8 cellular contexts compared by ENCODE assay signal in the genomic region with DNA sequence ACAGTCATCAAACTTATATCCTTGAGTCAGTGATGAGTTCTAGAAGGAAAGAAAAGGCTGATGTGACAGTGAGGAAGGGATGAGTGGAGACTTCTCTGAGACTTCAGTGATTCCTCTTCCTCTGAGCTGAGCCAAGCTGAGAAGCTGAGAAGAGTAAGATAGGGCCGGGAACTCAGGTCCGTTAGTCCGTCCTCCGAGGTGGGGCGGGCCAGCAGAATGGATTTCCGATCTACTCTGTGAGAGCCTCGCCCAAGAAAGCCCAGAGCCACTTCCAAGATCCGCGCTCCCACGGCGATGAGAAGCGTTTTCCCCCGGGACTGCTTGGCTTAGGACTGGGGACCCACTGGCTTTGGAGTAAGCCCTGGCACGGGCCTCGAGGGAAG. TPM values are rescaled to one million over a fixed set of nuclear protein-coding genes. Genes with fewer than 3 reads are reported as not detected.
DNase-seq lines count a peak whose midpoint lies in the region; ATAC-seq and TF ChIP-seq lines count a peak whose summit lies in the region.
"Not testable (repeated sequence)": the region's sequence is repeated elsewhere in the genome, so short reads cannot be mapped to it uniquely, and the experiment has no call there.
"Had no signal": no experiment of that assay in that cellular context is flagged by ENCODE, and none has a peak within 500 bp of the region (broad histone marks: within the 10 kb centered on the region; RNA-seq: fewer than 3 reads in every experiment).

No MANE protein-coding gene starts in this region.

- not testable (repeated sequence) for H3K9ac ChIP-seq in iPS-20b (ENCODE audit: low read depth, low read length)

- not testable (repeated sequence) for H3K9me3 ChIP-seq in iPS-20b (ENCODE audit: insufficient read depth, low read depth, low read length); prostate gland

- WGBS in prostate gland = 0% methylated on average over 1 of the region's 15 CpGs

- not testable (repeated sequence) for H3K4me1 ChIP-seq in iPS-20b (ENCODE audit: insufficient read depth, low read length); prostate gland (replicated peaks)

- peaks cover 14% of the 10 kb centered on the region for H3K4me1 Mint-ChIP-seq in activated CD4-positive, alpha-beta T cell treated with anti-CD3 and anti-CD28 coated beads, Interleukin-2, amount 10 ng/mL, durations not matched to agents 24 days and 14 days
- peaks cover 24% of the 10 kb centered on the region for H3K4me1 Mint-ChIP-seq in dendritic cell treated with granulocyte-macrophage colony-stimulating factor and Interleukin-4, amounts not matched to agents 40 ng/mL and 50 ng/mL, for 4 days (ENCODE audit: low read depth)

- H3K4me3 ChIP-seq in iPS-20b (ENCODE audit: low read length) (peak overlapping the region; percentile 88), prostate gland (peak overlapping the region; percentile 53 to 58)

- intact Hi-C loops in activated CD4-positive, alpha-beta T cell treated with anti-CD3 and anti-CD28 coated beads, Interleukin-2, amount 10 ng/mL, durations not matched to agents 24 days and 14 days (cut with micrococcal nuclease); dendritic cell treated with granulocyte-macrophage colony-stimulating factor and Interleukin-4, amounts not matched to agents 40 ng/mL and 50 ng/mL, for 4 days (cut with micrococcal nuclease); prostate gland (cut with DNase I): not testable (repeated sequence)

- not testable (repeated sequence) for H3K27me3 Mint-ChIP-seq in activated CD4-positive, alpha-beta T cell treated with anti-CD3 and anti-CD28 coated beads, Interleukin-2, amount 10 ng/mL, durations not matched to agents 24 days and 14 days; dendritic cell treated with granulocyte-macrophage colony-stimulating factor and Interleukin-4, amounts not matched to agents 40 ng/mL and 50 ng/mL, for 4 days

- peak overlapping the region; percentile 81 for H3K27ac Mint-ChIP-seq in activated CD4-positive, alpha-beta T cell treated with anti-CD3 and anti-CD28 coated beads, Interleukin-2, amount 10 ng/mL, durations not matched to agents 24 days and 14 days
- H3K27ac Mint-ChIP-seq in dendritic cell treated with granulocyte-macrophage colony-stimulating factor and Interleukin-4, amounts not matched to agents 40 ng/mL and 50 ng/mL, for 4 days = peak overlapping the region; percentile 91

- not testable (repeated sequence) for H3K36me3 Mint-ChIP-seq in activated CD4-positive, alpha-beta T cell treated with anti-CD3 and anti-CD28 coated beads, Interleukin-2, amount 10 ng/mL, durations not matched to agents 24 days and 14 days (ENCODE audit: low read depth)
- H3K36me3 Mint-ChIP-seq in dendritic cell treated with granulocyte-macrophage colony-stimulating factor and Interleukin-4, amounts not matched to agents 40 ng/mL and 50 ng/mL, for 4 days (ENCODE audit: low read depth) = peaks cover 23% of the 10 kb centered on the region

- not testable (repeated sequence) for TF ChIP-seq POLR2A in prostate gland (IDR thresholded peaks at IDR 0.05)

- not testable (repeated sequence) for H3K27me3 ChIP-seq in iPS-20b (ENCODE audit: insufficient read depth, low read length); prostate gland (replicated peaks; ENCODE audit: insufficient read depth)

- not testable (repeated sequence) for H3K36me3 ChIP-seq in iPS-20b (ENCODE audit: insufficient read depth, low read depth, low read length); prostate gland

- not testable (repeated sequence) for DNase-seq in activated CD4-positive, alpha-beta T cell treated with anti-CD3 and anti-CD28 coated beads, Interleukin-2, amount 10 ng/mL, durations not matched to agents 24 days and 14 days; prostate gland (ENCODE audit: low spot score)

- H3K9me3 Mint-ChIP-seq in activated CD4-positive, alpha-beta T cell treated with anti-CD3 and anti-CD28 coated beads, Interleukin-2, amount 10 ng/mL, durations not matched to agents 24 days and 14 days; dendritic cell treated with granulocyte-macrophage colony-stimulating factor and Interleukin-4, amounts not matched to agents 40 ng/mL and 50 ng/mL, for 4 days: not testable (repeated sequence)

- not testable (repeated sequence) for TF ChIP-seq CTCF in prostate gland (IDR thresholded peaks at IDR 0.05)

- peak overlapping the region; percentile 91 for H3K4me3 Mint-ChIP-seq in activated CD4-positive, alpha-beta T cell treated with anti-CD3 and anti-CD28 coated beads, Interleukin-2, amount 10 ng/mL, durations not matched to agents 24 days and 14 days
- peak overlapping the region; percentile 92 for H3K4me3 Mint-ChIP-seq in dendritic cell treated with granulocyte-macrophage colony-stimulating factor and Interleukin-4, amounts not matched to agents 40 ng/mL and 50 ng/mL, for 4 days

- H3K27ac ChIP-seq in iPS-20b (ENCODE audit: low read length) = not testable (repeated sequence)
- H3K27ac ChIP-seq in prostate gland = peak overlapping the region; percentile 79 to 80

- peak; percentile 10 for ATAC-seq in GM18868 (IDR thresholded peaks at IDR 0.05; ENCODE audit: unreplicated experiment)
- peak; percentile 22 for ATAC-seq in HG02571 (IDR thresholded peaks at IDR 0.05; ENCODE audit: unreplicated experiment)
- ATAC-seq in HG03565 (IDR thresholded peaks at IDR 0.05; ENCODE audit: unreplicated experiment) = peak; percentile 5

RNA-seq across cellular contexts. Expression of gene PDPR, which starts 0.5 kb away (rescaled TPM):
- total RNA-seq in activated CD4-positive, alpha-beta T cell treated with anti-CD3 and anti-CD28 coated beads, Interleukin-2, amount 10 ng/mL, durations not matched to agents 24 days and 14 days = 39.8 and 41.7 TPM in 2 replicates
- total RNA-seq in prostate gland = 10 to 100 TPM; 17.2 to 50.4 TPM

RNA-seq across cellular contexts. Expression of gene CLEC18C, which starts 60.0 kb away (rescaled TPM):
- total RNA-seq in activated CD4-positive, alpha-beta T cell treated with anti-CD3 and anti-CD28 coated beads, Interleukin-2, amount 10 ng/mL, durations not matched to agents 24 days and 14 days = 0.45 TPM in 1 of 2 replicates, not detected in the other
- 1 to 10 TPM in 1 of 2 donors, under 1 TPM in 1; 0.41 to 2.8 TPM for total RNA-seq in prostate gland
- total RNA-seq: RPMI7951 had no signal
